In genomic region chr9:71626395-71626794, GRCh38 we compare ENCODE assay signal across 26 cellular contexts.
"Had no signal": no experiment of that assay in that cellular context is flagged by ENCODE, and none has a peak within 500 bp of the region (broad histone marks: within the 10 kb centered on the region; RNA-seq: fewer than 3 reads in every experiment).

No MANE protein-coding gene starts in this region.

- H3K27me3 ChIP-seq: left lung, pancreas, suprapubic skin, tibial artery, upper lobe of right lung had no signal

- FAIRE-seq: keratinocyte, pancreas, urothelium cell line had no signal

- H3K4me1 ChIP-seq: pancreas, prostate gland, suprapubic skin, tibial artery had no signal

- H3K36me3 ChIP-seq: left lung, lower lobe of right lung, pancreas, prostate gland, suprapubic skin, thoracic aorta, tibial artery, upper lobe of right lung had no signal

- DNase-seq: hippocampal formation; kidney glomerular epithelial cell; left cardiac atrium; left lung; lower lobe of right lung; mesendoderm; naive thymus-derived CD4-positive, alpha-beta T cell; pancreas; posterior cingulate gyrus; retina; right cardiac atrium; stimulated activated CD4-positive, alpha-beta T cell treated with anti-CD3 and anti-CD28 coated beads, Interleukin-12 subunit alpha, Interleukin-12 subunit beta, amount 100 ng/mL, for 4 hours; stimulated activated CD4-positive, alpha-beta T cell treated with anti-CD3 and anti-CD28 coated beads, Interleukin-4, amount 100 ng/mL, for 24 hours; stimulated activated naive CD4-positive, alpha-beta T cell; tibial artery; trophoblast cell; upper lobe of right lung had no signal

- H3K27ac ChIP-seq: left lung, lower lobe of right lung, pancreas, prostate gland, skin epidermis, suprapubic skin, thoracic aorta, tibial artery, upper lobe of right lung had no signal

- H3K9me3 ChIP-seq: left lung, lower lobe of right lung, pancreas, prostate gland, suprapubic skin, thoracic aorta, tibial artery, upper lobe of right lung had no signal

- ATAC-seq: left cardiac atrium; left lung; lower lobe of right lung; naive thymus-derived CD4-positive, alpha-beta T cell; natural killer cell treated with Interleukin-12 subunit alpha and Interleukin-12 subunit beta and Interleukin-15 and Interleukin-18, amount 100 ng/mL, for 72 hours; pancreas; right cardiac atrium; sciatic nerve; stimulated activated effector memory CD8-positive, alpha-beta T cell treated with anti-CD3 and anti-CD28 coated beads, Interleukin-12 subunit alpha, Interleukin-12 subunit beta, amount 100 ng/mL, for 72 hours; upper lobe of right lung had no signal

- H3K4me3 ChIP-seq: left lung, lower lobe of right lung, pancreas, prostate gland, skin epidermis, suprapubic skin, thoracic aorta, tibial artery, upper lobe of right lung had no signal
